In the genomic region with DNA sequence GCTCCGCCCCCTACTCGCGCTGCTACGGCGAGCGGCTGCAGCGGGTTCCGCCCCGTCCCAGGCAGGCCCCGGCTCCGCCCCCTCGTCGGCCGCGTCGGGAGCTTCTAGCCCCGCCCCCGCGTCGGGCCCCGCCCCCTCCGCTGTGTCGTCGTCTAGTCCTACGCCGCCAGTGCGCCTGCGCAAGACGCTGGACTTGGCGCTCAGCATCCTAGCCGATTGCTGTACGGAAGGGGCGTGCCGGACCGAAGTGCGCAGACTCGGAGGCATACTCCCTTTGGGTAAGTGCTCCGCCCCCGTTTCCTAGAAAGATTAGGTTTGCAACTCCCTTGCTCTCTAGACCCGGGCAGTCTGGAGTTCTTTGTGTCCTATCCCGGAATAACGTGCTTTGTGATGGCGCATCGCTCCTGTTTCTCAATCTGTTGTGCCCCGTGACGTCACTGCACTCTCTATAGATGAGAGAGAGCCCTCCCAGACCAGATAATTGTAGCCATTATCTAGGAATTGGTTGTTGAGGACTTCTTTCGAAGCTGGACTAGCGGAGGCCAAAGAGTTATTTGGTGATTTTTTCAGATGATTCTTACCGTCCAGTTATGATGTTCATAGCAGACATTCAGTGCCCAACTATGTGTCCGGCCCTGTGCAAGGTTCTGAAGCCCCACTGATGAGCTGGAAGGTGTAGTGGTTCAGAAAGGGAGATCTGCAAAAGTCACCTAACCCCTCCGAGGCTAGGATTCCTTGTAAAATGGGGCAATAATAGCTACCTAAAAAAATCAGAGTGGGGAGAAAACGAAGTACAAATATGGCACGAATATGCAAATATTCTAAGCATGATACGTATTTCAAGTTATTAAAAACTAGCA, we compare ENCODE assay signal across 8 cellular contexts. TPM values are rescaled to one million over a fixed set of nuclear protein-coding genes. Genes with fewer than 3 reads are reported as not detected.
DNase-seq lines count a peak whose midpoint lies in the region; ATAC-seq and TF ChIP-seq lines count a peak whose summit lies in the region.

No MANE protein-coding gene starts in this region.

- no peaks in the 10 kb centered on the region for H3K4me1 ChIP-seq in smooth muscle cell (ENCODE audit: low read depth)

- peaks cover 7% of the 10 kb centered on the region for H3F3A ChIP-seq in smooth muscle cell (ENCODE audit: low read depth)

- peak; percentile 58 for ATAC-seq in GM18873 (IDR thresholded peaks at IDR 0.05; ENCODE audit: low FRiP score, unreplicated experiment)
- peak; percentile 57 for ATAC-seq in HG03139 (IDR thresholded peaks at IDR 0.05; ENCODE audit: unreplicated experiment)
- ATAC-seq in WTC11, result peak; percentile 79

- peak overlapping the region; percentile 93 for H3K4me2 ChIP-seq in smooth muscle cell

- H3K27ac ChIP-seq in smooth muscle cell (ENCODE audit: low read depth), result peak overlapping the region; percentile 99

- POLR2A ChIA-PET in WTC11 (lab: Charles Lee), result interaction anchor here (0.5 to 3.4 kb wide), 9 partner anchors 12 to 343 kb away, joined by 3 to 13 read pairs (median 4); a partner anchor contains a TSS

- DNase-seq in ACHN, result peak; percentile 100
- peak; percentile 100 for DNase-seq in NCI-H2227 (lab: John Stamatoyannopoulos, UW; ENCODE audit: unreplicated experiment)
- peak; percentile 100 for DNase-seq in WTC11 (ENCODE audit: low spot score)
- peak; percentile 100 for DNase-seq in cardiac fibroblast (ENCODE audit: low read depth in 2 of 2)
- peak; percentile 94 for DNase-seq in iPS-NIHi7 (ENCODE audit: extremely low spot score)
- DNase-seq in smooth muscle cell (lab: John Stamatoyannopoulos, UW; ENCODE audit: unreplicated experiment), result peak; percentile 99

- no peaks in the 10 kb centered on the region for H3K27me3 ChIP-seq in smooth muscle cell (ENCODE audit: low read depth)

- peaks cover 29% of the 10 kb centered on the region for H4K20me1 ChIP-seq in smooth muscle cell (ENCODE audit: low read depth)

- in situ Hi-C loops in ACHN (cut with HindIII; ENCODE audit: low pct_ligation_motif_present, low pct_unique_long_range_greater_than_20kb, low sequenced_read_pairs), result loop anchor here (10.0 kb wide), 1 partner anchor 65 kb away; a partner anchor contains a TSS

- no peaks in the 10 kb centered on the region for H3K9me3 Mint-ChIP-seq in WTC11

- CTCF ChIA-PET in WTC11 (lab: Charles Lee), result interaction anchor here (0.5 to 12.2 kb wide), 41 partner anchors 8 to 518 kb away, joined by 3 to 221 read pairs (median 4); a partner anchor contains a TSS

- peak overlapping the region; percentile 88 for H3K4me3 Mint-ChIP-seq in WTC11

- H3K9me3 ChIP-seq in smooth muscle cell (replicated peaks; ENCODE audit: low read depth), result no peaks in the 10 kb centered on the region

- H3K36me3 ChIP-seq in smooth muscle cell (ENCODE audit: low read depth), result no peaks in the 10 kb centered on the region

- 5% methylated on average over 40 of the region's 54 CpGs for WGBS in smooth muscle cell (ENCODE audit: low lambda C conversion rate)

- peaks cover 10% of the 10 kb centered on the region; the same call in 1 of the 2 replicates for H3K36me3 Mint-ChIP-seq in WTC11

- peaks cover 24% of the 10 kb centered on the region for H3K4me1 Mint-ChIP-seq in WTC11

- H2AFZ ChIP-seq in smooth muscle cell (ENCODE audit: low read depth), result peak overlapping the region; percentile 77

- H3K4me3 ChIP-seq in cardiac fibroblast (replicated peaks in 1 of 2; ENCODE audit: low read depth in 2 of 2, low read length in 2 of 2) (peak overlapping the region; percentile 81 to 82), smooth muscle cell (peak overlapping the region; percentile 63)

- TF ChIP-seq CTCF in WTC11 (IDR thresholded peaks at IDR 0.05) (no peak), cardiac fibroblast (IDR thresholded peaks at IDR 0.05; ENCODE audit: low read depth, low read length) (no peak), smooth muscle cell (IDR thresholded peaks at IDR 0.05; ENCODE audit: borderline replicate concordance, insufficient read depth, poor library complexity, severe bottlenecking) (no peak)

- peak overlapping the region; percentile 99 for H3K9ac ChIP-seq in smooth muscle cell (ENCODE audit: low read depth)

- H3K27me3 Mint-ChIP-seq in WTC11 (ENCODE audit: low read depth), result no peaks in the 10 kb centered on the region

- H3K79me2 ChIP-seq in smooth muscle cell (ENCODE audit: low read depth), result peaks cover 26% of the 10 kb centered on the region

- H3K27ac Mint-ChIP-seq in WTC11, result peak overlapping the region; percentile 89

TF ChIP-seq in WTC11, 78 proteins besides CTCF, POLR2A, EP300 and RAD21:
- TF ChIP-seq HMGA2 (CRISPR knock-in tag; IDR thresholded peaks at IDR 0.05) (no peak), ETV6 (CRISPR knock-in tag; IDR thresholded peaks at IDR 0.05) (no peak; the same call in 1 of the 2 replicates), ZNF138 (CRISPR knock-in tag; conservative IDR thresholded peaks at IDR 0.05) (no peak), FOXK1 (CRISPR knock-in tag; IDR thresholded peaks at IDR 0.05) (no peak), CREB1 (CRISPR knock-in tag; IDR thresholded peaks at IDR 0.05) (no peak), ZNF317 (CRISPR knock-in tag; IDR thresholded peaks at IDR 0.05; ENCODE audit: borderline replicate concordance, low read depth) (no peak)
- TF ChIP-seq, protein P1, sequence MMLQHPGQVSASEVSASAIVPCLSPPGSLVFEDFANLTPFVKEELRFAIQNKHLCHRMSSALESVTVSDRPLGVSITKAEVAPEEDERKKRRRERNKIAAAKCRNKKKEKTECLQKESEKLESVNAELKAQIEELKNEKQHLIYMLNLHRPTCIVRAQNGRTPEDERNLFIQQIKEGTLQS (CRISPR knock-in tag; conservative IDR thresholded peaks at IDR 0.05), result no peak
- TF ChIP-seq, protein P2, sequence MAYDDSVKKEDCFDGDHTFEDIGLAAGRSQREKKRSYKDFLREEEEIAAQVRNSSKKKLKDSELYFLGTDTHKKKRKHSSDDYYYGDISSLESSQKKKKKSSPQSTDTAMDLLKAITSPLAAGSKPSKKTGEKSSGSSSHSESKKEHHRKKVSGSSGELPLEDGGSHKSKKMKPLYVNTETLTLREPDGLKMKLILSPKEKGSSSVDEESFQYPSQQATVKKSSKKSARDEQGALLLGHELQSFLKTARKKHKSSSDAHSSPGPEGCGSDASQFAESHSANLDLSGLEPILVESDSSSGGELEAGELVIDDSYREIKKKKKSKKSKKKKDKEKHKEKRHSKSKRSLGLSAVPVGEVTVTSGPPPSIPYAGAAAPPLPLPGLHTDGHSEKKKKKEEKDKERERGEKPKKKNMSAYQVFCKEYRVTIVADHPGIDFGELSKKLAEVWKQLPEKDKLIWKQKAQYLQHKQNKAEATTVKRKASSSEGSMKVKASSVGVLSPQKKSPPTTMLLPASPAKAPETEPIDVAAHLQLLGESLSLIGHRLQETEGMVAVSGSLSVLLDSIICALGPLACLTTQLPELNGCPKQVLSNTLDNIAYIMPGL (CRISPR knock-in tag; IDR thresholded peaks at IDR 0.05), result 0 out of 2 replicates have a peak, but pooled peaks have one; percentile 23
- TF ChIP-seq, protein P3, sequence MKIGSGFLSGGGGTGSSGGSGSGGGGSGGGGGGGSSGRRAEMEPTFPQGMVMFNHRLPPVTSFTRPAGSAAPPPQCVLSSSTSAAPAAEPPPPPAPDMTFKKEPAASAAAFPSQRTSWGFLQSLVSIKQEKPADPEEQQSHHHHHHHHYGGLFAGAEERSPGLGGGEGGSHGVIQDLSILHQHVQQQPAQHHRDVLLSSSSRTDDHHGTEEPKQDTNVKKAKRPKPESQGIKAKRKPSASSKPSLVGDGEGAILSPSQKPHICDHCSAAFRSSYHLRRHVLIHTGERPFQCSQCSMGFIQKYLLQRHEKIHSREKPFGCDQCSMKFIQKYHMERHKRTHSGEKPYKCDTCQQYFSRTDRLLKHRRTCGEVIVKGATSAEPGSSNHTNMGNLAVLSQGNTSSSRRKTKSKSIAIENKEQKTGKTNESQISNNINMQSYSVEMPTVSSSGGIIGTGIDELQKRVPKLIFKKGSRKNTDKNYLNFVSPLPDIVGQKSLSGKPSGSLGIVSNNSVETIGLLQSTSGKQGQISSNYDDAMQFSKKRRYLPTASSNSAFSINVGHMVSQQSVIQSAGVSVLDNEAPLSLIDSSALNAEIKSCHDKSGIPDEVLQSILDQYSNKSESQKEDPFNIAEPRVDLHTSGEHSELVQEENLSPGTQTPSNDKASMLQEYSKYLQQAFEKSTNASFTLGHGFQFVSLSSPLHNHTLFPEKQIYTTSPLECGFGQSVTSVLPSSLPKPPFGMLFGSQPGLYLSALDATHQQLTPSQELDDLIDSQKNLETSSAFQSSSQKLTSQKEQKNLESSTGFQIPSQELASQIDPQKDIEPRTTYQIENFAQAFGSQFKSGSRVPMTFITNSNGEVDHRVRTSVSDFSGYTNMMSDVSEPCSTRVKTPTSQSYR (CRISPR knock-in tag; IDR thresholded peaks at IDR 0.05), result no peak
- TF ChIP-seq, protein P4, sequence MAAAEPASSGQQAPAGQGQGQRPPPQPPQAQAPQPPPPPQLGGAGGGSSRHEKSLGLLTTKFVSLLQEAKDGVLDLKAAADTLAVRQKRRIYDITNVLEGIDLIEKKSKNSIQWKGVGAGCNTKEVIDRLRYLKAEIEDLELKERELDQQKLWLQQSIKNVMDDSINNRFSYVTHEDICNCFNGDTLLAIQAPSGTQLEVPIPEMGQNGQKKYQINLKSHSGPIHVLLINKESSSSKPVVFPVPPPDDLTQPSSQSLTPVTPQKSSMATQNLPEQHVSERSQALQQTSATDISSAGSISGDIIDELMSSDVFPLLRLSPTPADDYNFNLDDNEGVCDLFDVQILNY (CRISPR knock-in tag; IDR thresholded peaks at IDR 0.05), result no peak
- TF ChIP-seq, protein P5, sequence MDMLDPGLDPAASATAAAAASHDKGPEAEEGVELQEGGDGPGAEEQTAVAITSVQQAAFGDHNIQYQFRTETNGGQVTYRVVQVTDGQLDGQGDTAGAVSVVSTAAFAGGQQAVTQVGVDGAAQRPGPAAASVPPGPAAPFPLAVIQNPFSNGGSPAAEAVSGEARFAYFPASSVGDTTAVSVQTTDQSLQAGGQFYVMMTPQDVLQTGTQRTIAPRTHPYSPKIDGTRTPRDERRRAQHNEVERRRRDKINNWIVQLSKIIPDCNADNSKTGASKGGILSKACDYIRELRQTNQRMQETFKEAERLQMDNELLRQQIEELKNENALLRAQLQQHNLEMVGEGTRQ (CRISPR knock-in tag; IDR thresholded peaks at IDR 0.05), result peak; percentile 0; the same call in 1 of the 2 replicates

RNA-seq across cellular contexts. Expression of a gene that starts 0.7 kb away (rescaled TPM):
- total RNA-seq in WTC11 (2021), result 11.3 to 13.2 TPM (median 13.0 TPM) in 3 replicates
- total RNA-seq in smooth muscle cell, result 5.8 and 7.0 TPM in 2 replicates
- polyA plus RNA-seq in smooth muscle cell, result 19.6 and 24.6 TPM in 2 replicates

RNA-seq across cellular contexts. Expression of a gene that starts 12.0 kb away (rescaled TPM):
- total RNA-seq in WTC11 (2021) (4.3 to 5.3 TPM (median 4.6 TPM) in 3 replicates), smooth muscle cell (67.2 and 73.0 TPM in 2 replicates)
- polyA plus RNA-seq in smooth muscle cell, result 203 and 213 TPM in 2 replicates

RNA-seq across cellular contexts. Expression of a gene that starts 17.4 kb away (rescaled TPM):
- 0.48 to 0.71 TPM (median 0.50 TPM) in 3 replicates for total RNA-seq in WTC11 (2021)
- 1.6 and 2.2 TPM in 2 replicates for total RNA-seq in smooth muscle cell
- 1.7 and 2.3 TPM in 2 replicates for polyA plus RNA-seq in smooth muscle cell

RNA-seq across cellular contexts. Expression of a gene that starts 23.0 kb away (rescaled TPM):
- total RNA-seq in WTC11 (2021) (0.83 to 1.7 TPM (median 1.1 TPM) in 3 replicates), smooth muscle cell (0.40 TPM in 1 of 2 replicates, not detected in the other)
- polyA plus RNA-seq in smooth muscle cell, result 5.1 and 10.6 TPM in 2 replicates

RNA-seq across cellular contexts. Expression of a gene that starts 31.8 kb away (rescaled TPM):
- 0.48 to 1.0 TPM in 2 of 3 replicates, not detected in the other for total RNA-seq in WTC11 (2021)
- total RNA-seq in smooth muscle cell, result not detected in 2 replicates
- not detected in 2 replicates for polyA plus RNA-seq in smooth muscle cell

Comparison
In these comparisons a context has a peak if more than half of its experiments do, and no peak if none do; other contexts are left out.
1. Peak in every context shown above with its lines: DNase-seq, ATAC-seq, H3K4me3 ChIP-seq and H3K27ac ChIP-seq.
2. RNA of a gene that starts 12.0 kb away (total RNA-seq): 67.2 to 73.0 TPM in smooth muscle cell; 4.3 to 5.3 TPM in WTC11; every median in the first group is over 10 times any median in the second.